In the genomic region with DNA sequence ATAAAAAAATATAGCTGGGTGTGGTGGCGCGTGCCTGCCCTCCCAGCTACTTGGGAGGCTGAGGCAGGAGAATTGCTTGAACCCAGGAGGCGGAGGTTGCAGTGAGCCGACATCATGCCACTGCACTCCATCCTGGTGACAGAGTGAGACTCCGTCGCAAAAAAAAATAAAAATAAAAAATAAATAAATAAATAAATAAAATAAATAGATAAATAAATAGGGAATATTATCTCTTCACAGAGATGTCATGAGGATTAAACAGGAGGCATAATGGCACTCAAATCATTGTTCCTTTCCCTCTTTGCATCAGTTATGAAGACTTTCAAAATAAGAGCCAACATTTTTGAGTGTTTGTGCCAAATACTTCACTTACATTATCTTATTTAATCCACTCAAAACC, we compare ENCODE assay signal across 27 cellular contexts. TPM values are rescaled to one million over a fixed set of nuclear protein-coding genes. Genes with fewer than 3 reads are reported as not detected.
"Had no signal": no experiment of that assay in that cellular context is flagged by ENCODE, and none has a peak within 500 bp of the region (broad histone marks: within the 10 kb centered on the region; RNA-seq: fewer than 3 reads in every experiment).

No MANE protein-coding gene starts in this region.

- H3K27ac ChIP-seq: neutrophil, ovary, parathyroid adenoma, psoas muscle, right lobe of liver, skin epidermis, spleen, stomach, thoracic aorta, thyroid gland, tibial nerve, upper lobe of left lung, vagina had no signal

- DNase-seq: naive B cell; naive thymus-derived CD8-positive, alpha-beta T cell; nephron progenitor cell; nucleus accumbens; psoas muscle; right cardiac atrium; right lobe of liver; spleen; stimulated activated CD4-positive, alpha-beta T cell treated with anti-CD3 and anti-CD28 coated beads, Interleukin-12 subunit alpha, Interleukin-12 subunit beta, amount 100 ng/mL, for 4 hours; stimulated activated CD4-positive, alpha-beta T cell treated with anti-CD3 and anti-CD28 coated beads, Interleukin-1b, Interleukin-23, amount 100 ng/mL, for 48 hours; stimulated activated CD4-positive, alpha-beta T cell treated with anti-CD3 and anti-CD28 coated beads, Interleukin-4, amount 100 ng/mL, for 24 hours; stimulated activated naive B cell treated with anti-CD40 and anti-IgM and Interleukin-4, amounts not matched to agents 10 μg/mL and 1 μg/mL and 100 μg/mL, for 72 hours; stimulated activated naive CD4-positive, alpha-beta T cell treated with Interleukin-2 at 50 U/mL for 16 hours; stomach; thyroid gland; trophoblast cell; upper lobe of left lung had no signal

- H3K9me3 ChIP-seq: neutrophil, ovary, psoas muscle, right lobe of liver, spleen, stomach, thoracic aorta, thyroid gland, tibial nerve, upper lobe of left lung, vagina had no signal

- H3K4me2 ChIP-seq: smooth muscle cell had no signal

- H2AFZ ChIP-seq: parathyroid adenoma had no signal

- H3K27me3 ChIP-seq: ovary, right lobe of liver, stomach, thyroid gland, tibial nerve, upper lobe of left lung, vagina had no signal

- H3K36me3 ChIP-seq: neutrophil, ovary, right lobe of liver, spleen, stomach, thyroid gland, tibial nerve, upper lobe of left lung, vagina had no signal

- H3K4me3 ChIP-seq: ovary, psoas muscle, right lobe of liver, skin epidermis, smooth muscle cell, spleen, stomach, thoracic aorta, thyroid gland, tibial nerve, upper lobe of left lung, vagina had no signal

- H3K79me2 ChIP-seq: parathyroid adenoma had no signal

- H3K4me1 ChIP-seq: parathyroid adenoma, right lobe of liver, spleen, tibial nerve, upper lobe of left lung, vagina had no signal

- ATAC-seq: naive thymus-derived CD8-positive, alpha-beta T cell; natural killer cell treated with Interleukin-12 subunit alpha and Interleukin-12 subunit beta and Interleukin-15 and Interleukin-18, amount 100 ng/mL, for 72 hours; psoas muscle; right cardiac atrium; right lobe of liver; stimulated activated effector memory CD8-positive, alpha-beta T cell treated with anti-CD3 and anti-CD28 coated beads, Interleukin-12 subunit alpha, Interleukin-12 subunit beta, amount 100 ng/mL, for 72 hours; stimulated activated naive B cell treated with anti-CD40 and anti-IgM and Interleukin-4, amounts not matched to agents 10 μg/mL and 1 μg/mL and 100 μg/mL, for 72 hours had no signal

RNA-seq across cellular contexts. Expression of a gene that starts 56.1 kb away (rescaled TPM):
- total RNA-seq: natural killer cell treated with Interleukin-12 subunit alpha and Interleukin-12 subunit beta and Interleukin-15 and Interleukin-18, amount 100 ng/mL, for 72 hours had no signal
